9 cellular contexts compared by ENCODE assay signal in the genomic region with DNA sequence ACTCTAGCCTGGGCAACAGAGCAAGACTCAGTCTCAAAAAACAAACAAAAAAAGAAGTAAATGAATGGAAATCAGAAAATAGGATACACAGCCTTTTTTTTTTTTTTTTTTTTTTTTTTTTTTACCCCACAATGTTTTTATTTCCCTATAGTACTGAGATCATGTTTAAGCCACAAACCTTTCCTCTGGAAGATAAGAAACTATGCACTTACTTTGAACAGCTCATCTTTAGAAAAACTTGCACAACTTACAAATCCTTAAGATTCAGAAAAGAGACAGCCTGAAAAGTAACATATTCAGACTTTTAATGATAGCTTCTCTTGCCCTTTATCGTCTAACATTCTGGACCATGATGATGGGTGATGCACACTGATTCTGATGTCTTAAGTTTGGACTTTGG.
A peak's percentile ranks its signal among the peaks of the same experiment; 100 is the strongest.
DNase-seq lines count a peak whose midpoint lies in the region; ATAC-seq and TF ChIP-seq lines count a peak whose summit lies in the region.
"Had no signal": no experiment of that assay in that cellular context is flagged by ENCODE, and none has a peak within 500 bp of the region (broad histone marks: within the 10 kb centered on the region; RNA-seq: fewer than 3 reads in every experiment).

No MANE protein-coding gene starts in this region.

- peaks cover 3 to 29% of the 10 kb centered on the region in 2 donors for H3K36me3 Mint-ChIP-seq in activated T-cell treated with anti-CD3 and anti-CD28 coated beads, Interleukin-2, amount 50 U/mL, for 72 hours (ENCODE audit: insufficient read depth in 2 of 2)
- peaks cover 53% of the 10 kb centered on the region for H3K36me3 Mint-ChIP-seq in activated T-helper 17 cell treated with anti-CD3 and anti-CD28 coated beads, Interleukin-2, amount 50 U/mL, for 72 hours (ENCODE audit: low read depth)

- ATAC-seq in activated T-cell treated with anti-CD3 and anti-CD28 coated beads, Interleukin-2, amount 50 U/mL, for 72 hours (replicated peaks in 1 of 2) = peak; percentile 42 to 47
- peak; percentile 27 for ATAC-seq in activated T-helper 17 cell treated with anti-CD3 and anti-CD28 coated beads, Interleukin-2, amount 50 U/mL, for 72 hours (replicated peaks)
- ATAC-seq in HG03097 (IDR thresholded peaks at IDR 0.05; ENCODE audit: low FRiP score, unreplicated experiment) = no peak

- peak overlapping the region; percentile 54 to 58 for H3K4me3 Mint-ChIP-seq in activated T-cell treated with anti-CD3 and anti-CD28 coated beads, Interleukin-2, amount 50 U/mL, for 72 hours
- H3K4me3 Mint-ChIP-seq in activated T-helper 17 cell treated with anti-CD3 and anti-CD28 coated beads, Interleukin-2, amount 50 U/mL, for 72 hours = peak overlapping the region; percentile 65

- H3K36me3 ChIP-seq in esophagus squamous epithelium (peaks cover 0 to 48% (median 4%) of the 10 kb centered on the region in 3 donors), stomach (peaks cover 3 to 29% (median 18%) of the 10 kb centered on the region in 4 donors)

- TF ChIP-seq CTCF in esophagus squamous epithelium (IDR thresholded peaks at IDR 0.05) = no peak
- TF ChIP-seq CTCF in stomach (IDR thresholded peaks at IDR 0.05) = no peak

- H3K9me3 ChIP-seq in esophagus squamous epithelium (no peaks in the 10 kb centered on the region), stomach (no peaks in the 10 kb centered on the region)

- DNase-seq in activated T-cell treated with anti-CD3 and anti-CD28 coated beads, Interleukin-2, amount 50 U/mL, for 72 hours = no peak
- no peak for DNase-seq in activated T-cell treated with anti-CD3 and anti-CD28 coated beads, Interleukin-2, amount 50 U/mL, for 1 hour
- DNase-seq in esophagus squamous epithelium (lab: John Stamatoyannopoulos, UW) = no peak
- no peak for DNase-seq in stomach
- DNase-seq in NCI-H748 (lab: John Stamatoyannopoulos, UW; ENCODE audit: unreplicated experiment) = no peak
- DNase-seq in NCI-H146 treated with DMSO at 0.1 percent for 48 hours (lab: John Stamatoyannopoulos, UW; ENCODE audit: unreplicated experiment) = no peak
- DNase-seq: NCI-H187 treated with DMSO at 0.1 percent for 48 hours had no signal

- intact Hi-C loops in esophagus squamous epithelium (cut with DNase I) (no loop called here), stomach (cut with DNase I; ENCODE audit: low total_unique reads) (no loop called here)

- H3K27ac Mint-ChIP-seq in activated T-cell treated with anti-CD3 and anti-CD28 coated beads, Interleukin-2, amount 50 U/mL, for 72 hours = peak overlapping the region; percentile 76
- peak overlapping the region; percentile 86 for H3K27ac Mint-ChIP-seq in activated T-helper 17 cell treated with anti-CD3 and anti-CD28 coated beads, Interleukin-2, amount 50 U/mL, for 72 hours

- WGBS in esophagus squamous epithelium, 2 donors = 67 to 87% methylated on average over 1 of the region's 1 CpG
- 64 to 83% (median 74%) methylated on average over 1 of the region's 1 CpG for WGBS in stomach, 5 donors

- peak overlapping the region; percentile 55 to 81 (median 74) for H3K27ac ChIP-seq in esophagus squamous epithelium
- peak overlapping the region in 4 of 5 donors; percentile 39 to 82 (median 67) for H3K27ac ChIP-seq in stomach

- no peak for TF ChIP-seq POLR2A in esophagus squamous epithelium (IDR thresholded peaks at IDR 0.05)
- no peak for TF ChIP-seq POLR2A in stomach (IDR thresholded peaks at IDR 0.05)

- H3K9me3 Mint-ChIP-seq in activated T-cell treated with anti-CD3 and anti-CD28 coated beads, Interleukin-2, amount 50 U/mL, for 72 hours = no peaks in the 10 kb centered on the region
- no peaks in the 10 kb centered on the region for H3K9me3 Mint-ChIP-seq in activated T-helper 17 cell treated with anti-CD3 and anti-CD28 coated beads, Interleukin-2, amount 50 U/mL, for 72 hours

- H3K27me3 Mint-ChIP-seq in activated T-cell treated with anti-CD3 and anti-CD28 coated beads, Interleukin-2, amount 50 U/mL, for 72 hours (ENCODE audit: low read depth) = no peaks in the 10 kb centered on the region
- no peaks in the 10 kb centered on the region for H3K27me3 Mint-ChIP-seq in activated T-helper 17 cell treated with anti-CD3 and anti-CD28 coated beads, Interleukin-2, amount 50 U/mL, for 72 hours

- no peaks in the 10 kb centered on the region for H3K27me3 ChIP-seq in esophagus squamous epithelium
- no peaks in the 10 kb centered on the region for H3K27me3 ChIP-seq in stomach

- H3K4me1 Mint-ChIP-seq in activated T-cell treated with anti-CD3 and anti-CD28 coated beads, Interleukin-2, amount 50 U/mL, for 72 hours (ENCODE audit: low read depth) = peaks cover 58% of the 10 kb centered on the region
- peaks cover 50% of the 10 kb centered on the region for H3K4me1 Mint-ChIP-seq in activated T-helper 17 cell treated with anti-CD3 and anti-CD28 coated beads, Interleukin-2, amount 50 U/mL, for 72 hours

- TF ChIP-seq EP300 in stomach (IDR thresholded peaks at IDR 0.05) = no peak

- no peak overlapping the region for H3K4me3 ChIP-seq in esophagus squamous epithelium
- H3K4me3 ChIP-seq in stomach = no peak overlapping the region

- H3K4me1 ChIP-seq in esophagus squamous epithelium (peaks cover 0 to 48% (median 15%) of the 10 kb centered on the region in 3 donors), stomach (peaks cover 11 to 51% (median 25%) of the 10 kb centered on the region in 4 donors)
